Comparison of ENCODE assay signal across 8 cellular contexts in genomic region chr19:38648789-38649304, GRCh38. TPM values are rescaled to one million over a fixed set of nuclear protein-coding genes. Genes with fewer than 3 reads are reported as not detected.
DNase-seq lines count a peak whose midpoint lies in the region; ATAC-seq, FAIRE-seq and TF ChIP-seq lines count a peak whose summit lies in the region.

No MANE protein-coding gene starts in this region.

- H4K20me1 ChIP-seq in osteoblast (ENCODE audit: insufficient read depth, low read length): peaks cover 40% of the 10 kb centered on the region

- POLR2A ChIA-PET in CD8-positive, alpha-beta memory T cell (lab: Charles Lee): interaction anchor here (0.7 kb wide), 1 partner anchor 133 kb away, joined by 3 read pairs; no protein-coding TSS in a partner anchor

- no peak for ATAC-seq in HG02798 (IDR thresholded peaks at IDR 0.05; ENCODE audit: poor library complexity, unreplicated experiment)

- H3K27me3 ChIP-seq in CD8-positive, alpha-beta memory T cell (ENCODE audit: insufficient read depth, low read length, poor library complexity, severe bottlenecking): no peaks in the 10 kb centered on the region
- H3K27me3 ChIP-seq in endocrine pancreas (ENCODE audit: control insufficient read depth, insufficient read depth, low read length) (no peaks in the 10 kb centered on the region), osteoblast (ENCODE audit: insufficient read depth, low read length) (no peaks in the 10 kb centered on the region)

- no peaks in the 10 kb centered on the region for H3K27me3 Mint-ChIP-seq in CD8-positive, alpha-beta memory T cell

- peak overlapping the region; percentile 71 for H3K4me3 ChIP-seq in CD8-positive, alpha-beta memory T cell (ENCODE audit: low read length)
- peak overlapping the region; percentile 93 for H3K4me3 ChIP-seq in endocrine pancreas (ENCODE audit: control insufficient read depth, insufficient read depth, low read length)
- peak overlapping the region; percentile 91 for H3K4me3 ChIP-seq in osteoblast (ENCODE audit: insufficient read depth, low read length)

- H3K36me3 ChIP-seq in CD8-positive, alpha-beta memory T cell (ENCODE audit: insufficient read depth, low read length): no peaks in the 10 kb centered on the region
- no peaks in the 10 kb centered on the region for H3K36me3 ChIP-seq in endocrine pancreas (ENCODE audit: control insufficient read depth, insufficient read depth, low read length)
- peaks cover 3% of the 10 kb centered on the region for H3K36me3 ChIP-seq in osteoblast (ENCODE audit: insufficient read depth, low read length)

- H3K9me3 Mint-ChIP-seq in CD8-positive, alpha-beta memory T cell: no peaks in the 10 kb centered on the region

- peaks cover 51 to 63% (median 62%) of the 10 kb centered on the region in 3 donors for H3K4me1 Mint-ChIP-seq in CD8-positive, alpha-beta memory T cell

- H3K4me2 ChIP-seq in osteoblast (ENCODE audit: insufficient read depth, low read length): peak overlapping the region; percentile 95

- TF ChIP-seq CTCF in osteoblast (IDR thresholded peaks at IDR 0.05; ENCODE audit: extremely low read depth, low read depth, low read length): no peak

- peaks cover 64% of the 10 kb centered on the region for H3K79me2 ChIP-seq in osteoblast (ENCODE audit: insufficient read depth, low read length)

- peak overlapping the region; percentile 90 to 98 (median 94) for H3K4me3 Mint-ChIP-seq in CD8-positive, alpha-beta memory T cell

- H3K9ac ChIP-seq in endocrine pancreas (ENCODE audit: control insufficient read depth, insufficient read depth, low read length): peak overlapping the region; percentile 98

- H2AFZ ChIP-seq in osteoblast (ENCODE audit: low read length): no peak overlapping the region

- H3K27ac ChIP-seq in CD8-positive, alpha-beta memory T cell (ENCODE audit: low read depth, low read length): peak overlapping the region; percentile 84
- peak overlapping the region; percentile 98 for H3K27ac ChIP-seq in osteoblast (ENCODE audit: low read depth, low read length)

- DNase-seq in CD8-positive, alpha-beta memory T cell: no peak
- peak; percentile 48 for DNase-seq in NCI-H69 (lab: John Stamatoyannopoulos, UW)
- peak; percentile 73 for DNase-seq in osteoblast (ENCODE audit: insufficient read length, low spot score, missing footprints)
- no peak for DNase-seq in effector CD8-positive, alpha-beta T cell (lab: John Stamatoyannopoulos, UW)
- DNase-seq in central memory CD4-positive, alpha-beta T cell: no peak
- DNase-seq in frontal cortex (ENCODE audit: low spot score in 2 of 2): no peak

- no peak for FAIRE-seq in frontal cortex (lab: Jason Lieb, UNC)

- H3K9me3 ChIP-seq in CD8-positive, alpha-beta memory T cell (ENCODE audit: low read length): no peaks in the 10 kb centered on the region
- H3K9me3 ChIP-seq in endocrine pancreas (ENCODE audit: control insufficient read depth, low read length) (no peaks in the 10 kb centered on the region), osteoblast (ENCODE audit: low read depth, low read length) (no peaks in the 10 kb centered on the region)

- H3K4me1 ChIP-seq in CD8-positive, alpha-beta memory T cell (ENCODE audit: insufficient read depth, low read length): peaks cover 30% of the 10 kb centered on the region
- H3K4me1 ChIP-seq in endocrine pancreas (ENCODE audit: control insufficient read depth, insufficient read depth, low read length) (no peaks in the 10 kb centered on the region), osteoblast (ENCODE audit: insufficient read depth, low read length) (peaks cover 42% of the 10 kb centered on the region)

- H3K36me3 Mint-ChIP-seq in CD8-positive, alpha-beta memory T cell: peaks cover 0 to 14% (median 0%) of the 10 kb centered on the region in 3 donors

- H3K27ac Mint-ChIP-seq in CD8-positive, alpha-beta memory T cell: peak overlapping the region; percentile 35 to 99 (median 90)

- CTCF ChIA-PET in CD8-positive, alpha-beta memory T cell (lab: Charles Lee): no interaction called here

RNA-seq across cellular contexts. Expression of gene ACTN4, which starts 1.4 kb away (rescaled TPM):
- 100 to 1,000 TPM; 295 to 314 TPM for total RNA-seq in CD8-positive, alpha-beta memory T cell
- 31.9 TPM for polyA plus RNA-seq in CD8-positive, alpha-beta memory T cell
- total RNA-seq in osteoblast (204 and 229 TPM in 2 replicates), frontal cortex (50.1 TPM)

RNA-seq across cellular contexts. Expression of gene EIF3K, which starts 29.9 kb away (rescaled TPM):
- 100 to 1,000 TPM; 275 to 282 TPM for total RNA-seq in CD8-positive, alpha-beta memory T cell
- polyA plus RNA-seq in CD8-positive, alpha-beta memory T cell: 401 TPM
- 210 and 317 TPM in 2 replicates for total RNA-seq in osteoblast
- 120 TPM for total RNA-seq in frontal cortex

RNA-seq across cellular contexts. Expression of gene MAP4K1, which starts 31.1 kb away (rescaled TPM):
- total RNA-seq in CD8-positive, alpha-beta memory T cell: 100 to 1,000 TPM; 161 to 162 TPM
- polyA plus RNA-seq in CD8-positive, alpha-beta memory T cell: 178 TPM
- total RNA-seq in osteoblast (under 0.01 and 0.72 TPM in 2 replicates), frontal cortex (1.2 TPM)

Comparison
In these comparisons a context has a peak if more than half of its experiments do, and no peak if none do; other contexts are left out.
1. DNase-seq: peak in NCI-H69 (single experiment) and osteoblast (single experiment); none in CD8-positive, alpha-beta memory T cell (0 of 5), effector CD8-positive, alpha-beta T cell (single experiment), central memory CD4-positive, alpha-beta T cell (single experiment) and frontal cortex (0 of 2).
2. RNA of gene MAP4K1, which starts 31.1 kb away (total RNA-seq): 161 to 162 TPM in CD8-positive, alpha-beta memory T cell; 1.2 TPM in frontal cortex (single experiment) and under 0.01 to 0.72 TPM in osteoblast; every median in the first group is over 10 times any median in the second.
3. Peak in every context shown above with its lines, with median percentiles within 50 percentile points of each other: H3K4me3 ChIP-seq.